ENCODE assay signal across 23 cellular contexts in genomic region chr7:102221961-102222360, GRCh38.
"Had no signal": no experiment of that assay in that cellular context is flagged by ENCODE, and none has a peak within 500 bp of the region (broad histone marks: within the 10 kb centered on the region; RNA-seq: fewer than 3 reads in every experiment).

No MANE protein-coding gene starts in this region.

- H3K4me1 ChIP-seq: esophagus squamous epithelium, left lung, right atrium auricular region, tibial nerve had no signal

- H3K36me3 Mint-ChIP-seq: activated naive CD4-positive, alpha-beta T cell treated with anti-CD3 and anti-CD28 coated beads, Interleukin-2, amount 50 U/mL, for 72 hours had no signal

- H3K27me3 Mint-ChIP-seq: activated CD4-positive, alpha-beta T cell treated with anti-CD3 and anti-CD28 coated beads, Interleukin-2, amount 10 ng/mL, durations not matched to agents 7 days and 5 days; activated CD8-positive, alpha-beta T cell treated with anti-CD3 and anti-CD28 coated beads for 36 hours; central memory CD8-positive, alpha-beta T cell had no signal

- H3K9ac ChIP-seq: parathyroid adenoma had no signal

- ATAC-seq: activated naive CD4-positive, alpha-beta T cell treated with anti-CD3 and anti-CD28 coated beads, Interleukin-2, amount 50 U/mL, for 72 hours; left lung; mucosa of descending colon had no signal

- H2AFZ ChIP-seq: parathyroid adenoma had no signal

- FAIRE-seq: bronchial epithelial cell, colon, islet of Langerhans had no signal

- H3K27ac ChIP-seq: esophagus squamous epithelium, left lung, parathyroid adenoma, right atrium auricular region had no signal

- H3K36me3 ChIP-seq: right atrium auricular region had no signal

- H3K27ac Mint-ChIP-seq: activated CD4-positive, alpha-beta T cell treated with anti-CD3 and anti-CD28 coated beads, Interleukin-2, amount 10 ng/mL, durations not matched to agents 7 days and 5 days; activated CD8-positive, alpha-beta T cell treated with anti-CD3 and anti-CD28 coated beads for 36 hours; activated naive CD4-positive, alpha-beta T cell treated with anti-CD3 and anti-CD28 coated beads, Interleukin-2, amount 50 U/mL, for 72 hours; activated T-helper 2 cell treated with anti-CD3 and anti-CD28 coated beads, Interferon-gamma antibody, Interleukin-2, Interleukin-4, amounts not matched to agents 10 μg/mL and 5 μg/mL and 100 μg/mL, durations not matched to agents 14 hours and 24 hours and 36 hours had no signal

- DNase-seq: activated CD4-positive, alpha-beta T cell treated with anti-CD3 and anti-CD28 coated beads for 1 hour; activated CD4-positive, alpha-beta T cell treated with anti-CD3 and anti-CD28 coated beads, Interleukin-2, amount 10 ng/mL, durations not matched to agents 7 days and 5 days; activated CD8-positive, alpha-beta T cell treated with anti-CD3 and anti-CD28 coated beads for 36 hours; activated T-cell treated with anti-CD3 and anti-CD28 coated beads, Interleukin-2, amount 50 U/mL, for 48 hours; dermis blood vessel endothelial cell; effector CD4-positive, alpha-beta T cell; esophagus squamous epithelium; foreskin melanocyte; left lung; mucosa of descending colon; stimulated activated CD4-positive, alpha-beta T cell treated with anti-CD3 and anti-CD28 coated beads, Interleukin-2, amount 100 ng/mL, for 48 hours; stimulated activated naive CD4-positive, alpha-beta T cell treated with Interleukin-2 at 50 U/mL for 16 hours; T-helper 2 cell had no signal

- H3K79me2 ChIP-seq: parathyroid adenoma had no signal

- H3K4me3 Mint-ChIP-seq: activated CD4-positive, alpha-beta T cell treated with anti-CD3 and anti-CD28 coated beads, Interleukin-2, amount 10 ng/mL, durations not matched to agents 7 days and 5 days; activated CD8-positive, alpha-beta T cell treated with anti-CD3 and anti-CD28 coated beads for 36 hours; central memory CD8-positive, alpha-beta T cell had no signal

- H3K27me3 ChIP-seq: esophagus squamous epithelium, left lung, right atrium auricular region, tibial nerve had no signal

- H3K9me3 Mint-ChIP-seq: activated CD4-positive, alpha-beta T cell treated with anti-CD3 and anti-CD28 coated beads, Interleukin-2, amount 10 ng/mL, durations not matched to agents 7 days and 5 days; activated CD8-positive, alpha-beta T cell treated with anti-CD3 and anti-CD28 coated beads for 36 hours; activated naive CD4-positive, alpha-beta T cell treated with anti-CD3 and anti-CD28 coated beads, Interleukin-2, amount 50 U/mL, for 72 hours; activated T-helper 2 cell treated with anti-CD3 and anti-CD28 coated beads, Interferon-gamma antibody, Interleukin-2, Interleukin-4, amounts not matched to agents 10 μg/mL and 5 μg/mL and 100 μg/mL, durations not matched to agents 14 hours and 24 hours and 36 hours; central memory CD8-positive, alpha-beta T cell had no signal

- H3K9me3 ChIP-seq: esophagus squamous epithelium, left lung, mucosa of descending colon, right atrium auricular region, tibial nerve had no signal

- H3K4me3 ChIP-seq: esophagus squamous epithelium, left lung, lung, mucosa of descending colon, right atrium auricular region, tibial nerve had no signal
